Comparison of ENCODE assay signal across 10 cellular contexts in the genomic region with DNA sequence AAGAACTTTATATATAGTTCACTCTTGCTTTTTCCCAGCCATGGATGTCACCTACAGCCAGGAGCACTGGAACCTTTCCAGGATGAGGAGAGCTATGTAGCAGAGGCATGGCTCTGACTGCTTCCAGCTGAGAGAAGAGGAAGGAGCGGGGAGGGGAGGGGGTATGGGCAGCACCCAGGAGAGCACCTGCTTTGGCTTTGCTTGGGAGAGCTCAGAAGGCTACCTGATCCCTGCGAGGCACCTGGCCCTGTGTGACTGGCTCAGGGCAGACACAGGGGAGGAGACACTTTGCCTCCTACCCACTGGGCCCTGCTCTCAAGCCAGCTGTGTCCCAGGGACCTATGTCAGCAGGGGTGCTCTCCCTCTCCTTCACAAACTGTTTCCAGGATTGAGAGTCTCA.
DNase-seq lines count a peak whose midpoint lies in the region; ATAC-seq, FAIRE-seq and TF ChIP-seq lines count a peak whose summit lies in the region.
"Had no signal": no experiment of that assay in that cellular context is flagged by ENCODE, and none has a peak within 500 bp of the region (broad histone marks: within the 10 kb centered on the region; RNA-seq: fewer than 3 reads in every experiment).

No MANE protein-coding gene starts in this region.

- no peak for FAIRE-seq in HepG2 (lab: Jason Lieb, UNC)

- no peak overlapping the region for H3K27ac ChIP-seq in HepG2 (ENCODE audit: extremely low read length, insufficient read depth, low read length)

- no TSS peak for BruUV-seq in HepG2 (replicated peaks; lab: Mats Ljungman, UMichigan)

- no peaks in the 10 kb centered on the region for H3K4me1 ChIP-seq in HepG2 (ENCODE audit: insufficient read depth, low read length)

- no peaks in the 10 kb centered on the region for H3K27me3 Mint-ChIP-seq in activated naive CD8-positive, alpha-beta T cell treated with anti-CD3 and anti-CD28 coated beads, Interleukin-2, amount 50 U/mL, for 24 hours
- H3K27me3 Mint-ChIP-seq in naive B cell, result no peaks in the 10 kb centered on the region

- TF ChIP-seq POLR2A in HepG2 (IDR thresholded peaks at IDR 0.05; ENCODE audit: insufficient read depth in 1 of 2, low read depth in 2 of 2, low read length in 2 of 2), result no peak

- no peak overlapping the region for H2AFZ ChIP-seq in HepG2 (ENCODE audit: low read length)

- H3K9ac ChIP-seq in HepG2 (ENCODE audit: insufficient read depth, low read depth, low read length), result no peak overlapping the region

- no peak for ATAC-seq in activated naive CD8-positive, alpha-beta T cell treated with anti-CD3 and anti-CD28 coated beads, Interleukin-2, amount 50 U/mL, for 24 hours
- peak; percentile 12 to 16 for ATAC-seq in naive B cell (ENCODE audit: low read depth in 2 of 2)
- no peak for ATAC-seq in HG03175 (IDR thresholded peaks at IDR 0.05; ENCODE audit: unreplicated experiment)
- ATAC-seq in HepG2, result no peak
- ATAC-seq in HG03039 (IDR thresholded peaks at IDR 0.05; ENCODE audit: unreplicated experiment), result no peak

- H3K36me3 Mint-ChIP-seq in activated naive CD8-positive, alpha-beta T cell treated with anti-CD3 and anti-CD28 coated beads, Interleukin-2, amount 50 U/mL, for 24 hours (ENCODE audit: low read depth), result peaks cover 57% of the 10 kb centered on the region
- H3K36me3 Mint-ChIP-seq in naive B cell, result no peaks in the 10 kb centered on the region

- intact Hi-C loops in HepG2 (cut with micrococcal nuclease; ENCODE audit: unreplicated experiment), result no loop called here

- CTCF ChIA-PET in HepG2 (lab: Yijun Ruan, JAX; ENCODE audit: low intra/inter-chr PET ratio, low total read pairs), result no interaction called here

- H4K20me1 ChIP-seq in HepG2 (ENCODE audit: insufficient read depth, low read length), result no peaks in the 10 kb centered on the region

- peak overlapping the region; percentile 14 for H3K27ac Mint-ChIP-seq in activated naive CD8-positive, alpha-beta T cell treated with anti-CD3 and anti-CD28 coated beads, Interleukin-2, amount 50 U/mL, for 24 hours
- peak overlapping the region; percentile 90 to 96 (median 92) for H3K27ac Mint-ChIP-seq in naive B cell

- H3K4me1 Mint-ChIP-seq in activated naive CD8-positive, alpha-beta T cell treated with anti-CD3 and anti-CD28 coated beads, Interleukin-2, amount 50 U/mL, for 24 hours, result peaks cover 81% of the 10 kb centered on the region
- H3K4me1 Mint-ChIP-seq in naive B cell, result peaks cover 66 to 89% (median 78%) of the 10 kb centered on the region in 3 donors

- in situ Hi-C loops in HepG2 (cut with HindIII; ENCODE audit: extremely low pct_ligation_motif_present, low pct_unique_long_range_greater_than_20kb), result no loop called here

- no peak overlapping the region for H3K4me2 ChIP-seq in HepG2 (ENCODE audit: low read depth, low read length)

- no peaks in the 10 kb centered on the region for H3K9me3 Mint-ChIP-seq in activated naive CD8-positive, alpha-beta T cell treated with anti-CD3 and anti-CD28 coated beads, Interleukin-2, amount 50 U/mL, for 24 hours
- no peaks in the 10 kb centered on the region for H3K9me3 Mint-ChIP-seq in naive B cell

- peaks cover 0 to 5% of the 10 kb centered on the region in 2 experiments; a peak in 2 of 5 replicates for H3K27me3 ChIP-seq in HepG2 (ENCODE audit: control insufficient read depth in 1 of 2, insufficient read depth in 2 of 2, low read length in 2 of 2)

- peak; percentile 80 for DNase-seq in COLO668 (lab: John Stamatoyannopoulos, UW; ENCODE audit: unreplicated experiment)
- DNase-seq in NCI-H1436 treated with DMSO at 0.1 percent for 48 hours (lab: John Stamatoyannopoulos, UW), result peak; percentile 25
- no peak for DNase-seq in activated naive CD8-positive, alpha-beta T cell treated with anti-CD3 and anti-CD28 coated beads, Interleukin-2, amount 50 U/mL, for 24 hours
- no peak for DNase-seq in naive B cell
- DNase-seq in NCI-H446 (lab: John Stamatoyannopoulos, UW), result no peak
- no peak for DNase-seq in HepG2 (ENCODE audit: low spot score)
- DNase-seq: GDM1, KG1 had no signal

- WGBS in HepG2 (ENCODE audit: low lambda C conversion rate), result 20% methylated on average over 1 of the region's 2 CpGs

- no peak overlapping the region for H3K4me3 Mint-ChIP-seq in activated naive CD8-positive, alpha-beta T cell treated with anti-CD3 and anti-CD28 coated beads, Interleukin-2, amount 50 U/mL, for 24 hours
- H3K4me3 Mint-ChIP-seq in naive B cell, result peak overlapping the region; percentile 57 to 87 (median 77)

- H3K36me3 ChIP-seq in HepG2 (replicated peaks in 1 of 2; ENCODE audit: control insufficient read depth in 1 of 2, insufficient read depth in 2 of 2, low read length in 2 of 2), result no peaks in the 10 kb centered on the region

- POLR2A ChIA-PET in HepG2 (lab: Yijun Ruan, JAX), result no interaction called here

- TF ChIP-seq CTCF in HepG2 (CRISPR knock-in tag; IDR thresholded peaks at IDR 0.05), result no peak

- no peaks in the 10 kb centered on the region for H3K79me2 ChIP-seq in HepG2 (ENCODE audit: insufficient read depth, low read length)

- TF ChIP-seq EP300 in HepG2 (IDR thresholded peaks at IDR 0.05; ENCODE audit: low read depth in 2 of 2, low read length in 2 of 2), result no peak
- no peak for TF ChIP-seq EP300 in HepG2 (CRISPR knock-in tag; IDR thresholded peaks at IDR 0.05; ENCODE audit: borderline replicate concordance)

- H3K4me3 ChIP-seq in HepG2 (replicated peaks in 1 of 3; ENCODE audit: insufficient read depth in 1 of 3, low read depth in 2 of 3, low read length in 3 of 3), result no peak overlapping the region

- H3K9me3 ChIP-seq in HepG2 (ENCODE audit: low read length), result no peaks in the 10 kb centered on the region

- TF ChIP-seq RAD21 in HepG2 (CRISPR knock-in tag; IDR thresholded peaks at IDR 0.05), result no peak

TF ChIP-seq in HepG2, 621 proteins besides CTCF, POLR2A, EP300 and RAD21 (continues in another document):
- TF ChIP-seq PHF8 (CRISPR knock-in tag; IDR thresholded peaks at IDR 0.05), result no peak
- no peak for TF ChIP-seq NBN (conservative IDR thresholded peaks at IDR 0.05)
- no peak for TF ChIP-seq ZNF646 (CRISPR knock-in tag; IDR thresholded peaks at IDR 0.05)
- TF ChIP-seq GPBP1L1 (CRISPR knock-in tag; IDR thresholded peaks at IDR 0.05), result no peak
- no peak for TF ChIP-seq PLRG1 (conservative IDR thresholded peaks at IDR 0.05)
- TF ChIP-seq ZNF251 (CRISPR knock-in tag; IDR thresholded peaks at IDR 0.05), result no peak
- TF ChIP-seq MYNN (CRISPR knock-in tag; IDR thresholded peaks at IDR 0.05; ENCODE audit: low read depth), result no peak
- no peak for TF ChIP-seq CENPT (CRISPR knock-in tag; IDR thresholded peaks at IDR 0.05; ENCODE audit: low read depth)

Comparison
In these comparisons a context has a peak if more than half of its experiments do, and no peak if none do; other contexts are left out.
1. DNase-seq: peak in COLO668 (single experiment) and NCI-H1436 treated with DMSO at 0.1 percent for 48 hours (single experiment); none in activated naive CD8-positive, alpha-beta T cell treated with anti-CD3 and anti-CD28 coated beads, Interleukin-2, amount 50 U/mL, for 24 hours (single experiment), naive B cell (single experiment), NCI-H446 (0 of 2) and HepG2 (single experiment).
2. ATAC-seq: peak in naive B cell (2 of 2); none in activated naive CD8-positive, alpha-beta T cell treated with anti-CD3 and anti-CD28 coated beads, Interleukin-2, amount 50 U/mL, for 24 hours (single experiment), HG03175 (single experiment), HepG2 (single experiment) and HG03039 (single experiment).